22 cellular contexts compared by ENCODE assay signal in genomic region chr11:70105369-70105754, GRCh38. TPM values are rescaled to one million over a fixed set of nuclear protein-coding genes. Genes with fewer than 3 reads are reported as not detected.
A peak's percentile ranks its signal among the peaks of the same experiment; 100 is the strongest.
DNase-seq lines count a peak whose midpoint lies in the region; ATAC-seq and TF ChIP-seq lines count a peak whose summit lies in the region.
"Had no signal": no experiment of that assay in that cellular context is flagged by ENCODE, and none has a peak within 500 bp of the region (broad histone marks: within the 10 kb centered on the region; RNA-seq: fewer than 3 reads in every experiment).

No MANE protein-coding gene starts in this region.

- H3K27ac Mint-ChIP-seq in mesothelial cell of epicardium, result peak overlapping the region; percentile 21
- no peak overlapping the region for H3K27ac Mint-ChIP-seq in nephron progenitor cell

- intact Hi-C loops in left ventricle myocardium superior (cut with micrococcal nuclease), result no loop called here
- intact Hi-C loops in heart right ventricle (cut with DNase I), result no loop called here
- intact Hi-C loops in uterus (cut with DNase I; ENCODE audit: low total_unique reads), result no loop called here

- ATAC-seq in left ventricle myocardium superior (no peak), heart right ventricle (no peak)

- H3K27ac ChIP-seq in heart right ventricle (peak overlapping the region in 2 of 10 donors; percentile 44 to 71), rectal smooth muscle tissue (ENCODE audit: low read depth, low read length) (peak overlapping the region; percentile 30), uterus (peak overlapping the region; percentile 80 to 90)
- H3K27ac ChIP-seq: GM23248 had no signal

- H3K9me3 Mint-ChIP-seq in mesothelial cell of epicardium (no peaks in the 10 kb centered on the region), nephron progenitor cell (no peaks in the 10 kb centered on the region)

- no peak overlapping the region for H3K4me3 Mint-ChIP-seq in mesothelial cell of epicardium
- no peak overlapping the region for H3K4me3 Mint-ChIP-seq in nephron progenitor cell
- H3K4me3 Mint-ChIP-seq: CD4-positive, alpha-beta memory T cell had no signal

- no peak overlapping the region for H3K9ac ChIP-seq in rectal smooth muscle tissue (ENCODE audit: low read length)
- H3K9ac ChIP-seq: GM23248 had no signal

- H3K4me3 ChIP-seq in heart right ventricle, result no peak overlapping the region
- H3K4me3 ChIP-seq in rectal smooth muscle tissue (ENCODE audit: low read length), result no peak overlapping the region
- H3K4me3 ChIP-seq in uterus, result no peak overlapping the region
- H3K4me3 ChIP-seq: GM23248, MG63 had no signal

- 91 to 94% methylated on average over 12 of the region's 12 CpGs for WGBS in heart right ventricle, 2 donors

- no peak for TF ChIP-seq POLR2A in uterus (IDR thresholded peaks at IDR 0.05)

- peaks cover 34% of the 10 kb centered on the region for H3K4me1 Mint-ChIP-seq in mesothelial cell of epicardium
- peaks cover 83% of the 10 kb centered on the region for H3K4me1 Mint-ChIP-seq in nephron progenitor cell
- H3K4me1 Mint-ChIP-seq: CD4-positive, alpha-beta memory T cell had no signal

- peaks cover 0 to 19% (median 0%) of the 10 kb centered on the region in 9 donors for H3K4me1 ChIP-seq in heart right ventricle
- H3K4me1 ChIP-seq in rectal smooth muscle tissue (ENCODE audit: control insufficient read depth, insufficient read depth, low read length), result peaks cover 23% of the 10 kb centered on the region
- peaks cover 0 to 24% of the 10 kb centered on the region in 2 donors for H3K4me1 ChIP-seq in uterus
- H3K4me1 ChIP-seq: Caco-2 had no signal

- H3K9me3 ChIP-seq in heart right ventricle, result no peaks in the 10 kb centered on the region
- no peaks in the 10 kb centered on the region for H3K9me3 ChIP-seq in uterus
- H3K9me3 ChIP-seq: Caco-2, MG63 had no signal

- DNase-seq in left ventricle myocardium superior (peak; percentile 21), heart right ventricle (no peak), mesothelial cell of epicardium (ENCODE audit: low spot score in 2 of 2, unreplicated experiment in 2 of 2) (no peak), uterus (no peak), nephron progenitor cell (no peak), cerebellar cortex (ENCODE audit: low spot score) (no peak), ecto neural progenitor cell (ENCODE audit: low spot score) (no peak)
- DNase-seq: C1 segment of cervical spinal cord; Caco-2; CD4-positive, alpha-beta memory T cell; GM23248; KBM-7; NCI-H1105 treated with DMSO at 0.1 percent for 48 hours; NCI-H146; NCI-H1930; NCI-H2107; NCI-H446; NCI-H526; RPMI8226; SHP77 treated with DMSO at 0.1 percent for 48 hours had no signal

- H3K27me3 ChIP-seq in heart right ventricle (no peaks in the 10 kb centered on the region), rectal smooth muscle tissue (ENCODE audit: control insufficient read depth, insufficient read depth, low read length) (no peaks in the 10 kb centered on the region), uterus (no peaks in the 10 kb centered on the region)
- H3K27me3 ChIP-seq: MG63 had no signal

- no peaks in the 10 kb centered on the region for H3K36me3 Mint-ChIP-seq in mesothelial cell of epicardium
- no peaks in the 10 kb centered on the region for H3K36me3 Mint-ChIP-seq in nephron progenitor cell (ENCODE audit: low read depth)
- H3K36me3 Mint-ChIP-seq: CD4-positive, alpha-beta memory T cell had no signal

- H3K36me3 ChIP-seq in heart right ventricle, result peaks cover 0 to 39% (median 0%) of the 10 kb centered on the region in 9 donors
- no peaks in the 10 kb centered on the region for H3K36me3 ChIP-seq in rectal smooth muscle tissue (ENCODE audit: control insufficient read depth, insufficient read depth, low read length)
- no peaks in the 10 kb centered on the region for H3K36me3 ChIP-seq in uterus
- H3K36me3 ChIP-seq: MG63 had no signal

- TF ChIP-seq CTCF in heart right ventricle (IDR thresholded peaks at IDR 0.05) (no peak), mesothelial cell of epicardium (IDR thresholded peaks at IDR 0.05; ENCODE audit: unreplicated experiment) (no peak), uterus (IDR thresholded peaks at IDR 0.05) (no peak), nephron progenitor cell (IDR thresholded peaks at IDR 0.05) (no peak)

- H3K27me3 Mint-ChIP-seq in mesothelial cell of epicardium (ENCODE audit: low read depth), result peaks cover 2% of the 10 kb centered on the region
- peaks cover 6% of the 10 kb centered on the region for H3K27me3 Mint-ChIP-seq in nephron progenitor cell (ENCODE audit: low read depth, poor library complexity)

RNA-seq across cellular contexts. Expression of gene ANO1, which starts 27.2 kb away (rescaled TPM):
- total RNA-seq in left ventricle myocardium superior (6.8 TPM), heart right ventricle (10 to 100 TPM in 5 of 10 donors, 1 to 10 TPM in 5; 6.6 to 13.8 (median 9.7) TPM), mesothelial cell of epicardium (35.1 to 39.6 TPM (median 37.2 TPM) in 3 replicates), uterus (10 to 100 TPM in 3 of 4 donors, 1 to 10 TPM in 1; 6.8 to 72.6 (median 36.2) TPM)
- 10 to 100 TPM in 1 of 2 donors, 1 to 10 TPM in 1; 6.8 to 12.7 TPM for polyA plus RNA-seq in heart right ventricle
- total RNA-seq: CD4-positive, alpha-beta memory T cell had no signal
- polyA plus RNA-seq: CD4-positive, alpha-beta memory T cell; GM23248 had no signal
